ENCODE assay signal across 30 cellular contexts in genomic region chr14:69204753-69205152, GRCh38. TPM values are rescaled to one million over a fixed set of nuclear protein-coding genes. Genes with fewer than 3 reads are reported as not detected.
DNase-seq lines count a peak whose midpoint lies in the region; ATAC-seq, FAIRE-seq and TF ChIP-seq lines count a peak whose summit lies in the region.
"Had no signal": no experiment of that assay in that cellular context is flagged by ENCODE, and none has a peak within 500 bp of the region (broad histone marks: within the 10 kb centered on the region; RNA-seq: fewer than 3 reads in every experiment).

No MANE protein-coding gene starts in this region.

- no peaks in the 10 kb centered on the region for H3K9me3 Mint-ChIP-seq in activated naive CD4-positive, alpha-beta T cell treated with anti-CD3 and anti-CD28 coated beads for 36 hours
- H3K9me3 Mint-ChIP-seq: activated naive CD4-positive, alpha-beta T cell treated with anti-CD3 and anti-CD28 coated beads, Interleukin-2, amount 50 U/mL, for 24 hours; effector memory CD8-positive, alpha-beta T cell; neural crest cell had no signal

- peak; percentile 6 for FAIRE-seq in H54 (lab: Jason Lieb, UNC)
- FAIRE-seq: K562 had no signal

- intact Hi-C loops in upper lobe of right lung (cut with DNase I), result no loop called here
- intact Hi-C loops in activated naive CD4-positive, alpha-beta T cell treated with anti-CD3 and anti-CD28 coated beads for 36 hours (cut with micrococcal nuclease), result no loop called here

- no peaks in the 10 kb centered on the region for H3K36me3 Mint-ChIP-seq in activated naive CD4-positive, alpha-beta T cell treated with anti-CD3 and anti-CD28 coated beads for 36 hours (ENCODE audit: low read depth)

- no peaks in the 10 kb centered on the region for H3K27me3 ChIP-seq in RWPE2 (ENCODE audit: insufficient read depth, poor library complexity, severe bottlenecking)
- no peaks in the 10 kb centered on the region for H3K27me3 ChIP-seq in upper lobe of right lung
- H3K27me3 ChIP-seq: colonic mucosa, esophagus squamous epithelium, spleen had no signal

- peaks cover 2% of the 10 kb centered on the region for H3K4me1 Mint-ChIP-seq in activated naive CD4-positive, alpha-beta T cell treated with anti-CD3 and anti-CD28 coated beads for 36 hours (ENCODE audit: low read depth)
- H3K4me1 Mint-ChIP-seq: activated naive CD4-positive, alpha-beta T cell treated with anti-CD3 and anti-CD28 coated beads, Interleukin-2, amount 50 U/mL, for 24 hours; neural crest cell had no signal

- TF ChIP-seq CTCF in RWPE2 (IDR thresholded peaks at IDR 0.05; ENCODE audit: poor library complexity, severe bottlenecking) (no peak), upper lobe of right lung (IDR thresholded peaks at IDR 0.05) (no peak)

- no peaks in the 10 kb centered on the region for H3K27me3 Mint-ChIP-seq in activated naive CD4-positive, alpha-beta T cell treated with anti-CD3 and anti-CD28 coated beads for 36 hours (ENCODE audit: low read depth)
- H3K27me3 Mint-ChIP-seq: activated naive CD4-positive, alpha-beta T cell treated with anti-CD3 and anti-CD28 coated beads, Interleukin-2, amount 50 U/mL, for 24 hours; effector memory CD8-positive, alpha-beta T cell; type B pancreatic cell had no signal

- H3K36me3 ChIP-seq in RWPE2 (ENCODE audit: low read depth), result peaks cover 20% of the 10 kb centered on the region
- no peaks in the 10 kb centered on the region for H3K36me3 ChIP-seq in upper lobe of right lung
- H3K36me3 ChIP-seq: colonic mucosa had no signal

- no peak overlapping the region for H3K27ac Mint-ChIP-seq in activated naive CD4-positive, alpha-beta T cell treated with anti-CD3 and anti-CD28 coated beads for 36 hours
- H3K27ac Mint-ChIP-seq: activated naive CD4-positive, alpha-beta T cell treated with anti-CD3 and anti-CD28 coated beads, Interleukin-2, amount 50 U/mL, for 24 hours; effector memory CD8-positive, alpha-beta T cell; type B pancreatic cell had no signal

- no peak for TF ChIP-seq POLR2A in H54 (IDR thresholded peaks at IDR 0.05; ENCODE audit: low read depth, low read length)

- peak; percentile 27 for DNase-seq in COLO668 (lab: John Stamatoyannopoulos, UW; ENCODE audit: unreplicated experiment)
- DNase-seq in H54 (ENCODE audit: insufficient read length, low spot score), result no peak
- DNase-seq in RWPE2 (ENCODE audit: low spot score), result no peak
- peak; percentile 16 for DNase-seq in foreskin melanocyte
- no peak for DNase-seq in islet precursor cell
- no peak for DNase-seq in activated T-cell treated with anti-CD3 and anti-CD28 coated beads, Interleukin-2, amount 50 U/mL, for 48 hours
- DNase-seq in upper lobe of right lung, result no peak
- no peak for DNase-seq in activated naive CD4-positive, alpha-beta T cell treated with anti-CD3 and anti-CD28 coated beads for 36 hours
- DNase-seq: ACHN; activated CD4-positive, alpha-beta T cell treated with anti-CD3 and anti-CD28 coated beads, Interleukin-2, amount 50 U/mL, for 48 hours; colonic mucosa; DMS79 treated with DMSO at 0.1 percent for 48 hours; effector memory CD8-positive, alpha-beta T cell; esophagus squamous epithelium; HCEC 1CT; hypothalamus; kidney; lower lobe of right lung; NCI-H146; NCI-H526; right cardiac atrium; spleen; stimulated activated CD4-positive, alpha-beta T cell treated with anti-CD3 and anti-CD28 coated beads, Interleukin-2, amount 100 ng/mL, for 48 hours had no signal

- peak; percentile 36; the same call in 1 of the 3 replicates for ATAC-seq in RWPE2 (ENCODE audit: low read depth)
- no peak for ATAC-seq in upper lobe of right lung
- ATAC-seq: activated CD4-positive, CD25-positive, alpha-beta regulatory T cell treated with anti-CD3 and anti-CD28 coated beads, Interleukin-2, amount 50 U/mL, for 24 hours; effector memory CD8-positive, alpha-beta T cell; K562; lower lobe of right lung; right cardiac atrium had no signal

- H3K9me3 ChIP-seq in RWPE2 (ENCODE audit: severe bottlenecking), result no peaks in the 10 kb centered on the region
- no peaks in the 10 kb centered on the region for H3K9me3 ChIP-seq in upper lobe of right lung
- H3K9me3 ChIP-seq: colonic mucosa, esophagus squamous epithelium, lower lobe of right lung, spleen had no signal

- no peak overlapping the region for H3K27ac ChIP-seq in RWPE2 (ENCODE audit: poor library complexity, severe bottlenecking)
- H3K27ac ChIP-seq in upper lobe of right lung, result no peak overlapping the region
- H3K27ac ChIP-seq: colonic mucosa, lower lobe of right lung, parathyroid adenoma, SK-N-MC, spleen had no signal

- H3K4me3 ChIP-seq in RWPE2 (ENCODE audit: severe bottlenecking), result no peak overlapping the region
- no peak overlapping the region for H3K4me3 ChIP-seq in upper lobe of right lung
- H3K4me3 ChIP-seq: colonic mucosa, esophagus squamous epithelium, K562, lower lobe of right lung, SK-N-MC, spleen had no signal

- H3K4me1 ChIP-seq in RWPE2 (ENCODE audit: insufficient read depth, poor library complexity, severe bottlenecking), result no peaks in the 10 kb centered on the region
- no peaks in the 10 kb centered on the region for H3K4me1 ChIP-seq in upper lobe of right lung
- H3K4me1 ChIP-seq: colonic mucosa, lower lobe of right lung had no signal

- CTCF ChIA-PET in activated naive CD4-positive, alpha-beta T cell treated with anti-CD3 and anti-CD28 coated beads for 36 hours (lab: Charles Lee), result no interaction called here

- H3K4me3 Mint-ChIP-seq in activated naive CD4-positive, alpha-beta T cell treated with anti-CD3 and anti-CD28 coated beads for 36 hours, result no peak overlapping the region
- H3K4me3 Mint-ChIP-seq: activated naive CD4-positive, alpha-beta T cell treated with anti-CD3 and anti-CD28 coated beads, Interleukin-2, amount 50 U/mL, for 24 hours; effector memory CD8-positive, alpha-beta T cell; neural crest cell; type B pancreatic cell had no signal

RNA-seq across cellular contexts. Expression of gene EXD2, which starts 13.5 kb away (rescaled TPM):
- 25.2 TPM for total RNA-seq in upper lobe of right lung
- total RNA-seq in activated naive CD4-positive, alpha-beta T cell treated with anti-CD3 and anti-CD28 coated beads for 36 hours, result 10 to 100 TPM; 11.8 to 12.7 TPM

RNA-seq across cellular contexts. Expression of gene DCAF5, which starts 51.8 kb away (rescaled TPM):
- 57.3 TPM for total RNA-seq in upper lobe of right lung
- 10 to 100 TPM; 34.5 to 35.1 TPM for total RNA-seq in activated naive CD4-positive, alpha-beta T cell treated with anti-CD3 and anti-CD28 coated beads for 36 hours

RNA-seq across cellular contexts. Expression of gene GALNT16, which starts 55.2 kb away (rescaled TPM):
- total RNA-seq in upper lobe of right lung, result 3.0 TPM
- total RNA-seq in activated naive CD4-positive, alpha-beta T cell treated with anti-CD3 and anti-CD28 coated beads for 36 hours, result under 1 TPM in 1 of 2 experiments, not detected in 1; 0.02 TPM
- total RNA-seq: K562 had no signal

Comparison
In these comparisons a context has a peak if more than half of its experiments do, and no peak if none do; other contexts are left out.
1. DNase-seq: peak in COLO668 (single experiment) and foreskin melanocyte (single experiment); none in H54 (single experiment), RWPE2 (single experiment), islet precursor cell (single experiment), activated T-cell treated with anti-CD3 and anti-CD28 coated beads, Interleukin-2, amount 50 U/mL, for 48 hours (0 of 2), upper lobe of right lung (single experiment) and activated naive CD4-positive, alpha-beta T cell treated with anti-CD3 and anti-CD28 coated beads for 36 hours (single experiment).